Comparison of ENCODE assay signal across 13 cellular contexts in the genomic region with DNA sequence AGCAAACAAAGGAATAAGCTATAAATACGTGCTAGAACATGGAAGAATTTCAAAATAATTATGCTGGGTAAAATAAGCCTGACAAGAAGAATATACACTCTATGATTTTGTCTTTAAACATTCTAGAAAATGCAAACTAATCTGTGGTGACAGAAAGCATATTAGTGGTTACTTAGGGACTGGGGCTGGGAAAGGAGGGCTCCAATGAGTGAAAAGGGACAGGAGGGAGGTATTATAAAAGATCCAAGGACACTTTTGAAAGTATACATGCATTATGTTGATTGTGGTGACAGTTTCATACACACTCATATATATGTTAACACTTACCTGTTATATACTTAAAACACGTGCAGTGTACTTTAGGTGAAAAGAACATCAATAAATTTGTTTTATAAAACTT.
"Had no signal": no experiment of that assay in that cellular context is flagged by ENCODE, and none has a peak within 500 bp of the region (broad histone marks: within the 10 kb centered on the region; RNA-seq: fewer than 3 reads in every experiment).

No MANE protein-coding gene starts in this region.

- H3K27me3 ChIP-seq: gastroesophageal sphincter, neutrophil, transverse colon had no signal

- H3K9me3 ChIP-seq: gastroesophageal sphincter, neutrophil, transverse colon had no signal

- H3K4me3 ChIP-seq: gastroesophageal sphincter, lung, transverse colon had no signal

- H3K36me3 ChIP-seq: gastroesophageal sphincter, neutrophil, transverse colon had no signal

- ATAC-seq: activated CD4-positive, CD25-positive, alpha-beta regulatory T cell treated with anti-CD3 and anti-CD28 coated beads, Interleukin-2, amount 50 U/mL, for 24 hours; gastroesophageal sphincter had no signal

- DNase-seq: activated CD4-positive, alpha-beta T cell treated with anti-CD3 and anti-CD28 coated beads, Interleukin-2, amount 50 U/mL, for 1 hour; activated CD8-positive, alpha-beta memory T cell treated with anti-CD3 and anti-CD28 coated beads for 24 hours; activated gamma-delta T cell treated with Interleukin-2 at 50 U/mL for 16 hours; activated naive CD8-positive, alpha-beta T cell treated with anti-CD3 and anti-CD28 coated beads for 36 hours; erythroblast; stimulated activated CD4-positive, alpha-beta T cell treated with anti-CD3 and anti-CD28 coated beads, Interleukin-15, amount 100 ng/mL, for 24 hours; stimulated activated CD4-positive, alpha-beta T cell treated with anti-CD3 and anti-CD28 coated beads, Interleukin-4, amount 100 ng/mL, for 24 hours; stimulated activated naive CD4-positive, alpha-beta T cell treated with Interleukin-2 at 50 U/mL for 16 hours; transverse colon had no signal

- H3K27ac ChIP-seq: gastroesophageal sphincter, neutrophil, transverse colon had no signal
